ENCODE assay signal across 2 cellular contexts in genomic region chrX:153517421-153517820, GRCh38.
TF ChIP-seq lines count a peak whose summit lies in the region.

TSS of gene ATP2B3 (plus strand) at chrX:153517642. CDS start at chrX:153536248, 18,606 bp downstream.

TF ChIP-seq in SK-N-SH, 30 proteins besides CTCF, POLR2A, EP300 and RAD21 (continued from another document):
- TF ChIP-seq, protein P1, sequence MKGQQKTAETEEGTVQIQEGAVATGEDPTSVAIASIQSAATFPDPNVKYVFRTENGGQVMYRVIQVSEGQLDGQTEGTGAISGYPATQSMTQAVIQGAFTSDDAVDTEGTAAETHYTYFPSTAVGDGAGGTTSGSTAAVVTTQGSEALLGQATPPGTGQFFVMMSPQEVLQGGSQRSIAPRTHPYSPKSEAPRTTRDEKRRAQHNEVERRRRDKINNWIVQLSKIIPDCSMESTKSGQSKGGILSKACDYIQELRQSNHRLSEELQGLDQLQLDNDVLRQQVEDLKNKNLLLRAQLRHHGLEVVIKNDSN (IDR thresholded peaks at IDR 0.05; ENCODE audit: borderline replicate concordance, low read depth), result no peak

TF ChIP-seq in SK-N-SH treated with all-trans-retinoic acid at 6 μM for 48 hours, 23 proteins besides CTCF, POLR2A, EP300 and RAD21 (continued from another document):
- TF ChIP-seq, protein P2, sequence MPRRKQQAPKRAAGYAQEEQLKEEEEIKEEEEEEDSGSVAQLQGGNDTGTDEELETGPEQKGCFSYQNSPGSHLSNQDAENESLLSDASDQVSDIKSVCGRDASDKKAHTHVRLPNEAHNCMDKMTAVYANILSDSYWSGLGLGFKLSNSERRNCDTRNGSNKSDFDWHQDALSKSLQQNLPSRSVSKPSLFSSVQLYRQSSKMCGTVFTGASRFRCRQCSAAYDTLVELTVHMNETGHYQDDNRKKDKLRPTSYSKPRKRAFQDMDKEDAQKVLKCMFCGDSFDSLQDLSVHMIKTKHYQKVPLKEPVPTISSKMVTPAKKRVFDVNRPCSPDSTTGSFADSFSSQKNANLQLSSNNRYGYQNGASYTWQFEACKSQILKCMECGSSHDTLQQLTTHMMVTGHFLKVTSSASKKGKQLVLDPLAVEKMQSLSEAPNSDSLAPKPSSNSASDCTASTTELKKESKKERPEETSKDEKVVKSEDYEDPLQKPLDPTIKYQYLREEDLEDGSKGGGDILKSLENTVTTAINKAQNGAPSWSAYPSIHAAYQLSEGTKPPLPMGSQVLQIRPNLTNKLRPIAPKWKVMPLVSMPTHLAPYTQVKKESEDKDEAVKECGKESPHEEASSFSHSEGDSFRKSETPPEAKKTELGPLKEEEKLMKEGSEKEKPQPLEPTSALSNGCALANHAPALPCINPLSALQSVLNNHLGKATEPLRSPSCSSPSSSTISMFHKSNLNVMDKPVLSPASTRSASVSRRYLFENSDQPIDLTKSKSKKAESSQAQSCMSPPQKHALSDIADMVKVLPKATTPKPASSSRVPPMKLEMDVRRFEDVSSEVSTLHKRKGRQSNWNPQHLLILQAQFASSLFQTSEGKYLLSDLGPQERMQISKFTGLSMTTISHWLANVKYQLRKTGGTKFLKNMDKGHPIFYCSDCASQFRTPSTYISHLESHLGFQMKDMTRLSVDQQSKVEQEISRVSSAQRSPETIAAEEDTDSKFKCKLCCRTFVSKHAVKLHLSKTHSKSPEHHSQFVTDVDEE (CRISPR knock-in tag; IDR thresholded peaks at IDR 0.05), result no peak
- TF ChIP-seq ZFP3 (CRISPR knock-in tag; IDR thresholded peaks at IDR 0.05), result no peak
- TF ChIP-seq ZFP30 (CRISPR knock-in tag; IDR thresholded peaks at IDR 0.05), result no peak
- no peak for TF ChIP-seq ARNTL (CRISPR knock-in tag; IDR thresholded peaks at IDR 0.05; ENCODE audit: borderline replicate concordance, low read depth)
- no peak for TF ChIP-seq ZNF70 (CRISPR knock-in tag; IDR thresholded peaks at IDR 0.05)
- TF ChIP-seq PPARA (CRISPR knock-in tag; IDR thresholded peaks at IDR 0.05; ENCODE audit: borderline replicate concordance), result no peak
- no peak for TF ChIP-seq ZC3H10 (CRISPR knock-in tag; IDR thresholded peaks at IDR 0.05)
- TF ChIP-seq CREB5 (CRISPR knock-in tag; IDR thresholded peaks at IDR 0.05; ENCODE audit: low read depth), result no peak
- TF ChIP-seq, protein P3, sequence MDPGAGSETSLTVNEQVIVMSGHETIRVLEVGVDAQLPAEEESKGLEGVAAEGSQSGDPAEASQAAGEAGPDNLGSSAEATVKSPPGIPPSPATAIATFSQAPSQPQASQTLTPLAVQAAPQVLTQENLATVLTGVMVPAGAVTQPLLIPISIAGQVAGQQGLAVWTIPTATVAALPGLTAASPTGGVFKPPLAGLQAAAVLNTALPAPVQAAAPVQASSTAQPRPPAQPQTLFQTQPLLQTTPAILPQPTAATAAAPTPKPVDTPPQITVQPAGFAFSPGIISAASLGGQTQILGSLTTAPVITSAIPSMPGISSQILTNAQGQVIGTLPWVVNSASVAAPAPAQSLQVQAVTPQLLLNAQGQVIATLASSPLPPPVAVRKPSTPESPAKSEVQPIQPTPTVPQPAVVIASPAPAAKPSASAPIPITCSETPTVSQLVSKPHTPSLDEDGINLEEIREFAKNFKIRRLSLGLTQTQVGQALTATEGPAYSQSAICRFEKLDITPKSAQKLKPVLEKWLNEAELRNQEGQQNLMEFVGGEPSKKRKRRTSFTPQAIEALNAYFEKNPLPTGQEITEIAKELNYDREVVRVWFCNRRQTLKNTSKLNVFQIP (CRISPR knock-in tag; IDR thresholded peaks at IDR 0.05; ENCODE audit: borderline replicate concordance, low read depth), result no peak
- TF ChIP-seq ISL1 (CRISPR knock-in tag; IDR thresholded peaks at IDR 0.05), result no peak
- no peak for TF ChIP-seq CSDC2 (CRISPR knock-in tag; IDR thresholded peaks at IDR 0.05)
- no peak for TF ChIP-seq ESRRG (CRISPR knock-in tag; IDR thresholded peaks at IDR 0.05)
- TF ChIP-seq ZNF565 (CRISPR knock-in tag; conservative IDR thresholded peaks at IDR 0.05; ENCODE audit: low read depth), result no peak
- no peak for TF ChIP-seq CSRNP3 (CRISPR knock-in tag; IDR thresholded peaks at IDR 0.05)
- TF ChIP-seq OSR1 (CRISPR knock-in tag; IDR thresholded peaks at IDR 0.05), result no peak
- no peak for TF ChIP-seq TCF4 (CRISPR knock-in tag; IDR thresholded peaks at IDR 0.05; ENCODE audit: borderline replicate concordance)
- TF ChIP-seq RARB (CRISPR knock-in tag; IDR thresholded peaks at IDR 0.05), result no peak
